In the genomic region with DNA sequence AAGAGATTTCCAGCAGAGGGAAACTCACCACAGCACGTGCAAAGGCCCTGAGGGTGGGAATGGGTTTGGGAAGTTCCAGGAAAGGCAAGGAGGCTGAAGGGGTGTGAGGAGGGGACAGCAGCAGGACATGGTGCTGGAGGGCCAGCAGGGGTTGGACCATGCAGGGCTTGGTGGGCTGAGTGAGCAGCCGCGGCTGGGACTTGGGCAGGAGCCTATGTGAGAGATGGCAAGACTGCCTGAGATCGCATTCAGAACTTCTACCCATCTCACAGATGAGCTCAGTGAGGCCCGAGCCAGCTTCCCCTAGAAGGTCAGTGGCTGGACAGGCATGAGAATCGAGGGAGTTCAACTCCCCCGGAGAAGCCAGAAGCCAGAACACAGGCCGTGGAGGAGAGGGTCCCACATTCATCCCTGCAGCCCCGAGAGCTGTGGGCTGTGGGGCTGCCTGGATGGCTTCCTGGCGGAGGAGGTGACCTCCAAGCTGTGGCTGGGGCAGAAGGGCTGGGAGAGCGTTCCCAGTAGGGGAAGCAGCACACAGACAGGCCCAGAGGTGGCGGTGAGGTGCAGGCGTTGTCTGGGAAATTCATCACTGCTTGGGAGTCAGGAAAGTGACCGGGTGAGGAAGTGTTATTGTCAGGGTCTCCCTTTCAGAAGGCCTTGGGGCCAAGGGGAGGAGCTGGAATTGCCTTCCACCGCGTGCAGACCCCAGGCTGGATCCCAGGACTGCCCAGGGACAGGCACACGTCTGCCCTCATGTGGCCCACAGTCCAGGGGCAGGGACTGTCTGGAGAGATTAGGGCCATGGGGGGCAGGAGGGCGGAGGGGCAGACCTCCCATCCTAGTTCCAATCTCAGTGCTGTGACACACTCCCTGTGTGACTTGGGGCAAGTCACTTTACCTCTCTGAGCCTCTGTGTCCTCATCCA, we compare ENCODE assay signal across 15 cellular contexts.
A peak's percentile ranks its signal among the peaks of the same experiment; 100 is the strongest.
DNase-seq lines count a peak whose midpoint lies in the region; ATAC-seq, FAIRE-seq and TF ChIP-seq lines count a peak whose summit lies in the region.
"Had no signal": no experiment of that assay in that cellular context is flagged by ENCODE, and none has a peak within 500 bp of the region (broad histone marks: within the 10 kb centered on the region; RNA-seq: fewer than 3 reads in every experiment).

No MANE protein-coding gene starts in this region.

- no peaks in the 10 kb centered on the region for H3K27me3 ChIP-seq in K562 (ENCODE audit: control insufficient read depth in 2 of 2, insufficient read depth in 2 of 2, low read length in 2 of 2)
- H3K27me3 ChIP-seq in muscle layer of duodenum (ENCODE audit: low read depth, low read length), result no peaks in the 10 kb centered on the region
- H3K27me3 ChIP-seq in upper lobe of left lung, result no peaks in the 10 kb centered on the region

- H3K4me1 ChIP-seq in K562 (replicated peaks in 1 of 2; ENCODE audit: control insufficient read depth in 2 of 2, insufficient read depth in 2 of 2, low read length in 2 of 2) (peaks cover 52 to 65% of the 10 kb centered on the region in 2 experiments), muscle layer of duodenum (ENCODE audit: control insufficient read depth in 1 of 2, insufficient read depth in 2 of 2, low read length in 2 of 2) (peaks cover 13 to 20% of the 10 kb centered on the region in 2 donors), upper lobe of left lung (peaks cover 22 to 28% (median 25%) of the 10 kb centered on the region in 4 donors)

- H3K36me3 ChIP-seq in K562 (ENCODE audit: control insufficient read depth, insufficient read depth, low read length) (no peaks in the 10 kb centered on the region), muscle layer of duodenum (ENCODE audit: control insufficient read depth in 1 of 2, insufficient read depth in 2 of 2, low read length in 2 of 2) (no peaks in the 10 kb centered on the region), upper lobe of left lung (no peaks in the 10 kb centered on the region)

- peaks cover 10% of the 10 kb centered on the region for H3K27me3 Mint-ChIP-seq in activated naive CD8-positive, alpha-beta T cell treated with anti-CD3 and anti-CD28 coated beads, Interleukin-2, amount 10 ng/mL, durations not matched to agents 7 days and 5 days
- H3K27me3 Mint-ChIP-seq in activated naive CD8-positive, alpha-beta T cell treated with anti-CD3 and anti-CD28 coated beads for 36 hours, result peaks cover 12% of the 10 kb centered on the region

- TF ChIP-seq POLR2A in K562 (conservative IDR thresholded peaks at IDR 0.05), result no peak
- TF ChIP-seq POLR2A in upper lobe of left lung (IDR thresholded peaks at IDR 0.05), result no peak

- no peak for ATAC-seq in activated naive CD8-positive, alpha-beta T cell treated with anti-CD3 and anti-CD28 coated beads, Interleukin-2, amount 10 ng/mL, durations not matched to agents 7 days and 5 days (ENCODE audit: low read depth)
- ATAC-seq in K562 (no peak), upper lobe of left lung (ENCODE audit: low FRiP score in 2 of 2) (no peak), HG02973 (IDR thresholded peaks at IDR 0.05; ENCODE audit: unreplicated experiment) (no peak), sciatic nerve (no peak)
- ATAC-seq: stimulated activated effector memory CD8-positive, alpha-beta T cell treated with anti-CD3 and anti-CD28 coated beads, Interleukin-12 subunit alpha, Interleukin-12 subunit beta, amount 100 ng/mL, for 72 hours had no signal

- POLR2A ChIA-PET in activated naive CD8-positive, alpha-beta T cell treated with anti-CD3 and anti-CD28 coated beads, Interleukin-2, amount 10 ng/mL, durations not matched to agents 7 days and 5 days (lab: Charles Lee), result interaction anchor here (0.7 kb wide), 1 partner anchor 48 kb away, joined by 4 read pairs; no protein-coding TSS in a partner anchor
- POLR2A ChIA-PET in K562 (lab: Yijun Ruan, JAX), result interaction anchor here (0.6 to 1.3 kb wide), 5 partner anchors 10 to 372 kb away, joined by 3 to 4 read pairs (median 3); no protein-coding TSS in a partner anchor

- peaks cover 33% of the 10 kb centered on the region for H3K4me1 Mint-ChIP-seq in activated naive CD8-positive, alpha-beta T cell treated with anti-CD3 and anti-CD28 coated beads, Interleukin-2, amount 10 ng/mL, durations not matched to agents 7 days and 5 days
- H3K4me1 Mint-ChIP-seq in activated naive CD8-positive, alpha-beta T cell treated with anti-CD3 and anti-CD28 coated beads for 36 hours, result peaks cover 6% of the 10 kb centered on the region

- no peaks in the 10 kb centered on the region for H4K20me1 ChIP-seq in K562 (replicated peaks; ENCODE audit: control insufficient read depth, insufficient read depth, low read length)

- 78% methylated on average over 12 of the region's 18 CpGs for WGBS in K562 (ENCODE audit: insufficient coverage, low coverage, missing lambda C conversion rate)
- WGBS in upper lobe of left lung, 2 donors, result 90 to 91% methylated on average over 13 to 17 of the region's 18 CpGs

- H3K4me3 Mint-ChIP-seq in activated naive CD8-positive, alpha-beta T cell treated with anti-CD3 and anti-CD28 coated beads, Interleukin-2, amount 10 ng/mL, durations not matched to agents 7 days and 5 days, result no peak overlapping the region
- no peak overlapping the region for H3K4me3 Mint-ChIP-seq in activated naive CD8-positive, alpha-beta T cell treated with anti-CD3 and anti-CD28 coated beads for 36 hours
- H3K4me3 Mint-ChIP-seq: immature natural killer cell; stimulated activated effector memory CD8-positive, alpha-beta T cell treated with anti-CD3 and anti-CD28 coated beads, Interleukin-12 subunit alpha, Interleukin-12 subunit beta, amount 100 ng/mL, for 72 hours had no signal

- H3K4me2 ChIP-seq in K562 (ENCODE audit: insufficient read depth, low read length), result no peak overlapping the region

- no peak overlapping the region for H3K27ac ChIP-seq in K562 (ENCODE audit: extremely low read depth, low read depth, low read length)
- peak overlapping the region; percentile 18 for H3K27ac ChIP-seq in muscle layer of duodenum (ENCODE audit: low read length)
- peak overlapping the region; percentile 35 to 87 (median 74) for H3K27ac ChIP-seq in upper lobe of left lung

- CTCF ChIA-PET in K562 (lab: Yijun Ruan, JAX; ENCODE audit: low intra/inter-chr PET ratio), result no interaction called here

- FAIRE-seq in K562 (lab: Jason Lieb, UNC), result no peak
- FAIRE-seq: A204.1, bronchial epithelial cell had no signal

- H3K9me3 ChIP-seq in K562 (replicated peaks; ENCODE audit: control insufficient read depth, insufficient read depth, low read depth, low read length) (no peaks in the 10 kb centered on the region), muscle layer of duodenum (ENCODE audit: control insufficient read depth in 1 of 2, low read length in 2 of 2) (no peaks in the 10 kb centered on the region), upper lobe of left lung (no peaks in the 10 kb centered on the region)

- no peaks in the 10 kb centered on the region for H3K36me3 Mint-ChIP-seq in activated naive CD8-positive, alpha-beta T cell treated with anti-CD3 and anti-CD28 coated beads, Interleukin-2, amount 10 ng/mL, durations not matched to agents 7 days and 5 days
- H3K36me3 Mint-ChIP-seq in activated naive CD8-positive, alpha-beta T cell treated with anti-CD3 and anti-CD28 coated beads for 36 hours, result no peaks in the 10 kb centered on the region
- H3K36me3 Mint-ChIP-seq: immature natural killer cell; stimulated activated effector memory CD8-positive, alpha-beta T cell treated with anti-CD3 and anti-CD28 coated beads, Interleukin-12 subunit alpha, Interleukin-12 subunit beta, amount 100 ng/mL, for 72 hours had no signal

- no peak overlapping the region for H2AFZ ChIP-seq in K562 (ENCODE audit: low read depth, low read length)

- no TSS peak for BruUV-seq in K562 (replicated peaks; lab: Mats Ljungman, UMichigan)

- peak overlapping the region; percentile 62 for H3K27ac Mint-ChIP-seq in activated naive CD8-positive, alpha-beta T cell treated with anti-CD3 and anti-CD28 coated beads, Interleukin-2, amount 10 ng/mL, durations not matched to agents 7 days and 5 days
- H3K27ac Mint-ChIP-seq in activated naive CD8-positive, alpha-beta T cell treated with anti-CD3 and anti-CD28 coated beads for 36 hours, result no peak overlapping the region
- H3K27ac Mint-ChIP-seq: immature natural killer cell; stimulated activated effector memory CD8-positive, alpha-beta T cell treated with anti-CD3 and anti-CD28 coated beads, Interleukin-12 subunit alpha, Interleukin-12 subunit beta, amount 100 ng/mL, for 72 hours had no signal

- TF ChIP-seq CTCF in K562 (IDR thresholded peaks at IDR 0.05 in 2 of 3, conservative IDR thresholded peaks at IDR 0.05 in 1 of 3; ENCODE audit: insufficient read depth in 2 of 3, low read depth in 1 of 3, low read length in 3 of 3) (peak in 2 of 3 experiments; percentile 15 to 30; a peak in 3 of 6 replicates), upper lobe of left lung (IDR thresholded peaks at IDR 0.05) (no peak)

- H3K79me2 ChIP-seq in K562 (ENCODE audit: control insufficient read depth, insufficient read depth, low read length), result no peaks in the 10 kb centered on the region

- intact Hi-C loops in K562 (cut with micrococcal nuclease) (loop anchor here (5.0 kb wide), 1 partner anchor 102 kb away; a partner anchor contains a TSS), sciatic nerve (cut with DNase I) (loop anchor here (10.0 kb wide), 1 partner anchor 160 kb away; no protein-coding TSS in a partner anchor)

- in situ Hi-C loops in K562 (cut with MboI), result loop anchor here (5.0 kb wide), 1 partner anchor 168 kb away; no protein-coding TSS in a partner anchor

- TF ChIP-seq EP300 in K562 (IDR thresholded peaks at IDR 0.05; ENCODE audit: low read length) (no peak), upper lobe of left lung (IDR thresholded peaks at IDR 0.05) (no peak)

- no peaks in the 10 kb centered on the region for H3K9me3 Mint-ChIP-seq in activated naive CD8-positive, alpha-beta T cell treated with anti-CD3 and anti-CD28 coated beads, Interleukin-2, amount 10 ng/mL, durations not matched to agents 7 days and 5 days
- no peaks in the 10 kb centered on the region for H3K9me3 Mint-ChIP-seq in activated naive CD8-positive, alpha-beta T cell treated with anti-CD3 and anti-CD28 coated beads for 36 hours
- H3K9me3 Mint-ChIP-seq: immature natural killer cell; nephron; stimulated activated effector memory CD8-positive, alpha-beta T cell treated with anti-CD3 and anti-CD28 coated beads, Interleukin-12 subunit alpha, Interleukin-12 subunit beta, amount 100 ng/mL, for 72 hours had no signal

- H3K9ac ChIP-seq in K562 (ENCODE audit: insufficient read depth in 1 of 2, low read depth in 2 of 2, low read length in 2 of 2), result peak overlapping the region in 1 of 2 experiments; percentile 49; a peak in 2 of 4 replicates

- H3K9me1 ChIP-seq in K562 (ENCODE audit: control insufficient read depth, insufficient read depth, low read length), result no peaks in the 10 kb centered on the region

- DNase-seq in activated naive CD8-positive, alpha-beta T cell treated with anti-CD3 and anti-CD28 coated beads, Interleukin-2, amount 10 ng/mL, durations not matched to agents 7 days and 5 days, result no peak
- DNase-seq in activated naive CD8-positive, alpha-beta T cell treated with anti-CD3 and anti-CD28 coated beads for 36 hours, result no peak
- no peak for DNase-seq in K562 (ENCODE audit: extremely low read depth in 1 of 4, low spot score in 3 of 4)
- no peak for DNase-seq in upper lobe of left lung
- DNase-seq in stimulated activated CD4-positive, alpha-beta T cell treated with anti-CD3 and anti-CD28 coated beads, Interleukin-2, amount 100 ng/mL, for 24 hours, result no peak
- no peak for DNase-seq in sciatic nerve (ENCODE audit: low spot score)
- DNase-seq: HCEC 1CT, immature natural killer cell, RPMI8226 had no signal

- H3K4me3 ChIP-seq in K562 (no peak overlapping the region), muscle layer of duodenum (ENCODE audit: low read depth in 1 of 2, low read length in 2 of 2) (no peak overlapping the region), upper lobe of left lung (no peak overlapping the region)

- TF ChIP-seq RAD21 in K562 (CRISPR knock-in tag; conservative IDR thresholded peaks at IDR 0.05 in 1 of 2, IDR thresholded peaks at IDR 0.05 in 1 of 2), result no peak

Comparison
In these comparisons a context has a peak if more than half of its experiments do, and no peak if none do; other contexts are left out.
1. CTCF ChIP-seq: peak in K562 (2 of 3); none in upper lobe of left lung (0 of 6).